In the genomic region with DNA sequence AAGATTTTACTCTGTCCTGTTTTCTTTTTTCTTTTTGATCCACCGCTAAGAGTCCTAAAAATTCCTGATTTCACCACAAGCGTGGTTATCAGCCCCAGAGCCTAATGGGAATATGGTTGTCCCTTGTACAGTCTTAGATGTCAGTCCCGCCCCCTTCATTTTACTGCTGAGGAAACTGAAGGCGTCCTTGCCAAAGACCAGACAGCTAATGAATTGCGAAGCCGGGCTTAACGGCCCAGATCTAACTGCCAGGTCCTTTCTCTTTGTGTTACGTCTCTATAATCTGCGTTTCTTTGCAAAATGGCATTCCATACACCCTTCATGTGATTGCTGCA, we compare ENCODE assay signal across 8 cellular contexts. TPM values are rescaled to one million over a fixed set of nuclear protein-coding genes. Genes with fewer than 3 reads are reported as not detected.
A peak's percentile ranks its signal among the peaks of the same experiment; 100 is the strongest.
DNase-seq lines count a peak whose midpoint lies in the region; ATAC-seq, FAIRE-seq and TF ChIP-seq lines count a peak whose summit lies in the region.

No MANE protein-coding gene starts in this region.

- peak overlapping the region; percentile 88 for H3K9ac ChIP-seq in NT2/D1 (ENCODE audit: insufficient read length, low read depth)

- H3K27me3 ChIP-seq in NT2/D1 (ENCODE audit: insufficient read depth, insufficient read length), result no peaks in the 10 kb centered on the region
- no peaks in the 10 kb centered on the region for H3K27me3 ChIP-seq in bronchial epithelial cell (ENCODE audit: control insufficient read depth, insufficient read depth, low read length)

- H3K9me3 Mint-ChIP-seq in stimulated activated naive CD8-positive, alpha-beta T cell treated with anti-CD3 and anti-CD28 coated beads, Interleukin-15, amount 100 ng/mL, for 72 hours, result no peaks in the 10 kb centered on the region

- DNase-seq in AG04449 (ENCODE audit: low read depth, low spot score) (no peak), NT2/D1 (ENCODE audit: low read depth, low spot score) (no peak), bronchial epithelial cell (ENCODE audit: low read depth) (peak; percentile 37), islet precursor cell (peak; percentile 66), KG1 (lab: John Stamatoyannopoulos, UW) (no peak)
- DNase-seq in stimulated activated naive CD8-positive, alpha-beta T cell treated with anti-CD3 and anti-CD28 coated beads, Interleukin-15, amount 100 ng/mL, for 72 hours, result peak in 1 of 2 donors; percentile 8

- CTCF ChIA-PET in AG04449 (lab: Yijun Ruan, JAX), result interaction anchor here (1.2 to 2.5 kb wide), 6 partner anchors 12 to 498 kb away, joined by 3 to 13 read pairs (median 7); no protein-coding TSS in a partner anchor

- H3K4me3 Mint-ChIP-seq in stimulated activated naive CD8-positive, alpha-beta T cell treated with anti-CD3 and anti-CD28 coated beads, Interleukin-15, amount 100 ng/mL, for 72 hours, result peak overlapping the region; percentile 100

- FAIRE-seq in bronchial epithelial cell (lab: Jason Lieb, UNC), result no peak

- H3K4me1 Mint-ChIP-seq in stimulated activated naive CD8-positive, alpha-beta T cell treated with anti-CD3 and anti-CD28 coated beads, Interleukin-15, amount 100 ng/mL, for 72 hours, result peaks cover 36% of the 10 kb centered on the region

- peak overlapping the region; percentile 100 for H3K27ac Mint-ChIP-seq in stimulated activated naive CD8-positive, alpha-beta T cell treated with anti-CD3 and anti-CD28 coated beads, Interleukin-15, amount 100 ng/mL, for 72 hours

- H3K27me3 Mint-ChIP-seq in stimulated activated naive CD8-positive, alpha-beta T cell treated with anti-CD3 and anti-CD28 coated beads, Interleukin-15, amount 100 ng/mL, for 72 hours, result no peaks in the 10 kb centered on the region

- H3K4me3 ChIP-seq in AG04449 (ENCODE audit: low read depth, low read length), result peak overlapping the region; percentile 97
- H3K4me3 ChIP-seq in GM08714 (ENCODE audit: low read length), result peak overlapping the region; percentile 100
- H3K4me3 ChIP-seq in NT2/D1 (ENCODE audit: insufficient read length, low read depth), result peak overlapping the region; percentile 91
- H3K4me3 ChIP-seq in bronchial epithelial cell (ENCODE audit: low read depth, low read length), result peak overlapping the region; percentile 64

- POLR2A ChIA-PET in AG04449 (lab: Yijun Ruan, JAX), result no interaction called here

- no peaks in the 10 kb centered on the region for H3K9me3 ChIP-seq in NT2/D1 (ENCODE audit: insufficient read depth, low read length)

- no peak for TF ChIP-seq CTCF in AG04449 (IDR thresholded peaks at IDR 0.05; ENCODE audit: insufficient read depth, low read length, missing control alignments)
- no peak for TF ChIP-seq CTCF in bronchial epithelial cell (IDR thresholded peaks at IDR 0.05; ENCODE audit: insufficient read depth, low read length, severe bottlenecking)

- H3K36me3 ChIP-seq in NT2/D1 (ENCODE audit: insufficient read depth, insufficient read length, low read length) (peaks cover 48% of the 10 kb centered on the region), bronchial epithelial cell (ENCODE audit: control insufficient read depth, insufficient read depth, low read length) (peaks cover 1% of the 10 kb centered on the region)

- ATAC-seq in HG02678 (IDR thresholded peaks at IDR 0.05; ENCODE audit: unreplicated experiment), result peak; percentile 31
- ATAC-seq in stimulated activated naive CD8-positive, alpha-beta T cell treated with anti-CD3 and anti-CD28 coated beads, Interleukin-15, amount 100 ng/mL, for 72 hours, result no peak

- H3K4me1 ChIP-seq in NT2/D1 (ENCODE audit: insufficient read depth, insufficient read length), result no peaks in the 10 kb centered on the region

RNA-seq across cellular contexts. Expression of a gene that starts 0.5 kb away (rescaled TPM):
- 77.9 and 99.9 TPM in 2 replicates for total RNA-seq in bronchial epithelial cell

RNA-seq across cellular contexts. Expression of a gene that starts 0.6 kb away (rescaled TPM):
- 40.0 and 41.0 TPM in 2 replicates for total RNA-seq in bronchial epithelial cell

Comparison
In these comparisons a context has a peak if more than half of its experiments do, and no peak if none do; other contexts are left out.
1. DNase-seq: peak in bronchial epithelial cell (single experiment) and islet precursor cell (single experiment); none in AG04449 (single experiment), NT2/D1 (single experiment) and KG1 (single experiment).
2. Peak in every context shown above with its lines, with median percentiles within 50 percentile points of each other: H3K4me3 ChIP-seq.